Comparison of ENCODE assay signal across 21 cellular contexts in the genomic region with DNA sequence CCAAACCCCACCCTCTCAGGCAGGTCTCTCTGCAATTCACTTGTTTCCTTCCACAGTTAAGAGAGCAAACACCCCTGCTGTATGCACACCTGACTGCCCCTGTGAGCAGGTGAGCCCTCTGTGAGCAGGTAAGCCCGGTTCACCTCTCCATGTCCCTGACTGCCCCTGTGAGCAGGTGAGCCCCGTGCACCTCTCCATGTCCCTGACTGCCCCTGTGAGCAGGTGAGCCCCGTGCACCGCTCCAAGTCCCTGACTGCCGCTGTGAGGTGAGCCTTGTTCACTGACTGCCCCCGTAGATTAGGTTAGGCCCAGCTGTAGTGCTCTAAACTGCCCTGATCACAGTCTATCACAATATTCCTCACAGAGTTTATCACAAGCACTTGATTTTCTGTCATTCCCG. TPM values are rescaled to one million over a fixed set of nuclear protein-coding genes. Genes with fewer than 3 reads are reported as not detected.
DNase-seq lines count a peak whose midpoint lies in the region; ATAC-seq and TF ChIP-seq lines count a peak whose summit lies in the region.
"Had no signal": no experiment of that assay in that cellular context is flagged by ENCODE, and none has a peak within 500 bp of the region (broad histone marks: within the 10 kb centered on the region; RNA-seq: fewer than 3 reads in every experiment).

No MANE protein-coding gene starts in this region.

- H3K36me3 ChIP-seq in neural progenitor cell = peaks cover under 1% of the 10 kb centered on the region

- H3K27me3 Mint-ChIP-seq in neural progenitor cell (ENCODE audit: insufficient read depth, low read depth) = no peaks in the 10 kb centered on the region
- H3K27me3 Mint-ChIP-seq: activated CD4-positive, alpha-beta T cell treated with anti-CD3 and anti-CD28 coated beads, Interleukin-2, amount 10 ng/mL, durations not matched to agents 24 days and 14 days; activated naive CD8-positive, alpha-beta T cell treated with anti-CD3 and anti-CD28 coated beads, Interleukin-2, amount 50 U/mL, for 24 hours; CD4-positive, CD25-positive, alpha-beta regulatory T cell; T-helper 17 cell had no signal

- H3K4me3 ChIP-seq in neural progenitor cell = no peak overlapping the region
- H3K4me3 ChIP-seq: stomach had no signal

- H3K79me2 ChIP-seq in neural progenitor cell (ENCODE audit: low read depth) = no peaks in the 10 kb centered on the region

- no peak overlapping the region for H2AFZ ChIP-seq in neural progenitor cell (replicated peaks)

- DNase-seq in NCI-H1105 (lab: John Stamatoyannopoulos, UW) = peak; percentile 77
- peak; percentile 60 for DNase-seq in NCI-H2029 (lab: John Stamatoyannopoulos, UW)
- peak; percentile 80 for DNase-seq in NCI-H774 (lab: John Stamatoyannopoulos, UW)
- no peak for DNase-seq in neural progenitor cell (ENCODE audit: low spot score)
- DNase-seq in NCI-H2171 treated with DMSO at 0.1 percent for 48 hours (lab: John Stamatoyannopoulos, UW) = no peak
- DNase-seq: activated CD4-positive, alpha-beta T cell treated with anti-CD3 and anti-CD28 coated beads, Interleukin-2, amount 10 ng/mL, durations not matched to agents 24 days and 14 days; activated effector memory CD4-positive, alpha-beta T cell treated with Interleukin-2 at 50 U/mL for 16 hours; activated naive CD8-positive, alpha-beta T cell treated with anti-CD3 and anti-CD28 coated beads, Interleukin-2, amount 50 U/mL, for 24 hours; CD4-positive, CD25-positive, alpha-beta regulatory T cell; Karpas-422; mammary epithelial cell; NCI-H446 treated with DMSO at 0.1 percent for 48 hours; occipital lobe; retina; stimulated activated CD4-positive, alpha-beta T cell treated with anti-CD3 and anti-CD28 coated beads, Interleukin-4, amount 100 ng/mL, for 4 hours; stomach; T-helper 17 cell; trophoblast cell had no signal

- no peak overlapping the region for H3K27ac ChIP-seq in neural progenitor cell
- H3K27ac ChIP-seq: stomach had no signal

- peak overlapping the region; percentile 29 for H3K27ac Mint-ChIP-seq in neural progenitor cell
- H3K27ac Mint-ChIP-seq: activated CD4-positive, alpha-beta T cell treated with anti-CD3 and anti-CD28 coated beads, Interleukin-2, amount 10 ng/mL, durations not matched to agents 24 days and 14 days; activated naive CD8-positive, alpha-beta T cell treated with anti-CD3 and anti-CD28 coated beads, Interleukin-2, amount 50 U/mL, for 24 hours; CD4-positive, CD25-positive, alpha-beta regulatory T cell had no signal

- ATAC-seq in HG02571 (IDR thresholded peaks at IDR 0.05; ENCODE audit: unreplicated experiment) (no peak), GM19452 (IDR thresholded peaks at IDR 0.05; ENCODE audit: unreplicated experiment) (no peak), HG02623 (IDR thresholded peaks at IDR 0.05; ENCODE audit: unreplicated experiment) (no peak)
- ATAC-seq: activated naive CD8-positive, alpha-beta T cell treated with anti-CD3 and anti-CD28 coated beads, Interleukin-2, amount 50 U/mL, for 24 hours; T-helper 17 cell had no signal

- no peaks in the 10 kb centered on the region for H3K27me3 ChIP-seq in neural progenitor cell
- H3K27me3 ChIP-seq: stomach had no signal

- no peaks in the 10 kb centered on the region for H3K4me1 ChIP-seq in neural progenitor cell
- H3K4me1 ChIP-seq: stomach had no signal

- H4K20me1 ChIP-seq in neural progenitor cell (ENCODE audit: low read depth) = no peaks in the 10 kb centered on the region

- no peaks in the 10 kb centered on the region for H3K9me3 Mint-ChIP-seq in neural progenitor cell
- H3K9me3 Mint-ChIP-seq: activated CD4-positive, alpha-beta T cell treated with anti-CD3 and anti-CD28 coated beads, Interleukin-2, amount 10 ng/mL, durations not matched to agents 24 days and 14 days; activated naive CD8-positive, alpha-beta T cell treated with anti-CD3 and anti-CD28 coated beads, Interleukin-2, amount 50 U/mL, for 24 hours; CD4-positive, CD25-positive, alpha-beta regulatory T cell had no signal

- H3K4me1 Mint-ChIP-seq in neural progenitor cell = peaks cover 11% of the 10 kb centered on the region
- H3K4me1 Mint-ChIP-seq: activated CD4-positive, alpha-beta T cell treated with anti-CD3 and anti-CD28 coated beads, Interleukin-2, amount 10 ng/mL, durations not matched to agents 24 days and 14 days; activated naive CD8-positive, alpha-beta T cell treated with anti-CD3 and anti-CD28 coated beads, Interleukin-2, amount 50 U/mL, for 24 hours had no signal

- H3K4me3 Mint-ChIP-seq in neural progenitor cell = peak overlapping the region; percentile 24
- H3K4me3 Mint-ChIP-seq: activated CD4-positive, alpha-beta T cell treated with anti-CD3 and anti-CD28 coated beads, Interleukin-2, amount 10 ng/mL, durations not matched to agents 24 days and 14 days; activated naive CD8-positive, alpha-beta T cell treated with anti-CD3 and anti-CD28 coated beads, Interleukin-2, amount 50 U/mL, for 24 hours; CD4-positive, CD25-positive, alpha-beta regulatory T cell; T-helper 17 cell had no signal

- peaks cover 37% of the 10 kb centered on the region for H3K36me3 Mint-ChIP-seq in neural progenitor cell

- no peaks in the 10 kb centered on the region for H3K9me3 ChIP-seq in neural progenitor cell (ENCODE audit: low read depth)
- H3K9me3 ChIP-seq: stomach had no signal

- no peak overlapping the region for H3K4me2 ChIP-seq in neural progenitor cell

- no peak for TF ChIP-seq CTCF in neural progenitor cell (IDR thresholded peaks at IDR 0.05)

- H3F3A ChIP-seq in neural progenitor cell (ENCODE audit: low read depth) = no peaks in the 10 kb centered on the region

- H3K9ac ChIP-seq in neural progenitor cell = no peak overlapping the region

RNA-seq across cellular contexts. Expression of gene TMTC4, which starts 29.2 kb away (rescaled TPM):
- total RNA-seq in neural progenitor cell (ENCODE audit: low replicate concordance) = 59.4 and 74.3 TPM in 2 replicates

RNA-seq across cellular contexts. Expression of gene GGACT, which starts 56.8 kb away (rescaled TPM):
- total RNA-seq in neural progenitor cell (ENCODE audit: low replicate concordance) = 1.3 and 3.6 TPM in 2 replicates

Comparison
In these comparisons a context has a peak if more than half of its experiments do, and no peak if none do; other contexts are left out.
1. DNase-seq: peak in NCI-H1105 (single experiment), NCI-H2029 (single experiment) and NCI-H774 (single experiment); none in neural progenitor cell (single experiment) and NCI-H2171 treated with DMSO at 0.1 percent for 48 hours (single experiment).